In genomic region chr14:58628381-58628780, GRCh38 we compare ENCODE assay signal across 19 cellular contexts.
"Had no signal": no experiment of that assay in that cellular context is flagged by ENCODE, and none has a peak within 500 bp of the region (broad histone marks: within the 10 kb centered on the region; RNA-seq: fewer than 3 reads in every experiment).

No MANE protein-coding gene starts in this region.

- H3K27ac Mint-ChIP-seq: activated CD4-positive, alpha-beta memory T cell treated with anti-CD3 and anti-CD28 coated beads, Interleukin-2, amount 10 ng/mL, durations not matched to agents 7 days and 5 days; activated CD8-positive, alpha-beta memory T cell treated with anti-CD3 and anti-CD28 coated beads, Interleukin-2, amount 10 ng/mL, durations not matched to agents 7 days and 5 days; activated naive CD8-positive, alpha-beta T cell treated with anti-CD3 and anti-CD28 coated beads for 36 hours; naive thymus-derived CD4-positive, alpha-beta T cell; stimulated activated naive B cell treated with anti-CD40 and anti-IgM and Interleukin-4, amounts not matched to agents 10 μg/mL and 1 μg/mL and 100 μg/mL, for 72 hours had no signal

- H3K4me1 Mint-ChIP-seq: activated CD4-positive, alpha-beta memory T cell treated with anti-CD3 and anti-CD28 coated beads, Interleukin-2, amount 10 ng/mL, durations not matched to agents 7 days and 5 days had no signal

- H3K4me1 ChIP-seq: foreskin keratinocyte, sigmoid colon, thyroid gland, uterus had no signal

- H3K36me3 ChIP-seq: left ventricle myocardium inferior, neutrophil, sigmoid colon, thyroid gland, uterus had no signal

- H3K27me3 Mint-ChIP-seq: activated naive CD8-positive, alpha-beta T cell treated with anti-CD3 and anti-CD28 coated beads for 36 hours; stimulated activated naive B cell treated with anti-CD40 and anti-IgM and Interleukin-4, amounts not matched to agents 10 μg/mL and 1 μg/mL and 100 μg/mL, for 72 hours had no signal

- ATAC-seq: activated CD8-positive, alpha-beta memory T cell treated with anti-CD3 and anti-CD28 coated beads, Interleukin-2, amount 10 ng/mL, durations not matched to agents 7 days and 5 days; foreskin keratinocyte; naive thymus-derived CD4-positive, alpha-beta T cell; stimulated activated naive B cell treated with anti-CD40 and anti-IgM and Interleukin-4, amounts not matched to agents 10 μg/mL and 1 μg/mL and 100 μg/mL, for 72 hours had no signal

- H3K27ac ChIP-seq: foreskin keratinocyte, left ventricle myocardium inferior, neutrophil, sigmoid colon, thyroid gland, uterus had no signal

- H3K9me3 ChIP-seq: left ventricle myocardium inferior, neutrophil, sigmoid colon, thyroid gland, uterus had no signal

- H3K9me3 Mint-ChIP-seq: activated CD4-positive, alpha-beta memory T cell treated with anti-CD3 and anti-CD28 coated beads, Interleukin-2, amount 10 ng/mL, durations not matched to agents 7 days and 5 days; activated naive CD8-positive, alpha-beta T cell treated with anti-CD3 and anti-CD28 coated beads for 36 hours; naive thymus-derived CD4-positive, alpha-beta T cell; stimulated activated naive B cell treated with anti-CD40 and anti-IgM and Interleukin-4, amounts not matched to agents 10 μg/mL and 1 μg/mL and 100 μg/mL, for 72 hours had no signal

- H3K27me3 ChIP-seq: sigmoid colon, thyroid gland, uterus had no signal

- H3K36me3 Mint-ChIP-seq: activated CD8-positive, alpha-beta memory T cell treated with anti-CD3 and anti-CD28 coated beads, Interleukin-2, amount 10 ng/mL, durations not matched to agents 7 days and 5 days; activated naive CD8-positive, alpha-beta T cell treated with anti-CD3 and anti-CD28 coated beads for 36 hours; naive thymus-derived CD4-positive, alpha-beta T cell; stimulated activated naive B cell treated with anti-CD40 and anti-IgM and Interleukin-4, amounts not matched to agents 10 μg/mL and 1 μg/mL and 100 μg/mL, for 72 hours had no signal

- H3K4me3 Mint-ChIP-seq: activated CD4-positive, alpha-beta memory T cell treated with anti-CD3 and anti-CD28 coated beads, Interleukin-2, amount 10 ng/mL, durations not matched to agents 7 days and 5 days; activated CD8-positive, alpha-beta memory T cell treated with anti-CD3 and anti-CD28 coated beads, Interleukin-2, amount 10 ng/mL, durations not matched to agents 7 days and 5 days; activated naive CD8-positive, alpha-beta T cell treated with anti-CD3 and anti-CD28 coated beads for 36 hours; naive thymus-derived CD4-positive, alpha-beta T cell; stimulated activated naive B cell treated with anti-CD40 and anti-IgM and Interleukin-4, amounts not matched to agents 10 μg/mL and 1 μg/mL and 100 μg/mL, for 72 hours had no signal

- DNase-seq: activated CD4-positive, alpha-beta memory T cell treated with anti-CD3 and anti-CD28 coated beads, Interleukin-2, amount 10 ng/mL, durations not matched to agents 7 days and 5 days; activated CD4-positive, alpha-beta T cell treated with anti-CD3 and anti-CD28 coated beads for 48 hours; activated CD4-positive, CD25-positive, alpha-beta regulatory T cell; activated CD8-positive, alpha-beta memory T cell treated with anti-CD3 and anti-CD28 coated beads, Interleukin-2, amount 10 ng/mL, durations not matched to agents 7 days and 5 days; activated naive CD8-positive, alpha-beta T cell treated with anti-CD3 and anti-CD28 coated beads for 36 hours; amniotic stem cell; caudate nucleus; foreskin keratinocyte; hippocampal formation; left ventricle myocardium inferior; mammary epithelial cell; naive thymus-derived CD4-positive, alpha-beta T cell; sigmoid colon; stimulated activated naive B cell treated with anti-CD40 and anti-IgM and Interleukin-4, amounts not matched to agents 10 μg/mL and 1 μg/mL and 100 μg/mL, for 72 hours; T-helper 1 cell; T-helper 9 cell; thyroid gland; uterus had no signal

- H3K4me3 ChIP-seq: left ventricle myocardium inferior, sigmoid colon, thyroid gland, uterus had no signal
